ENCODE assay signal across 16 cellular contexts in genomic region chrX:113545040-113545439, GRCh38.
A peak's percentile ranks its signal among the peaks of the same experiment; 100 is the strongest.
DNase-seq lines count a peak whose midpoint lies in the region; ATAC-seq and TF ChIP-seq lines count a peak whose summit lies in the region.
"Had no signal": no experiment of that assay in that cellular context is flagged by ENCODE, and none has a peak within 500 bp of the region (broad histone marks: within the 10 kb centered on the region; RNA-seq: fewer than 3 reads in every experiment).

No MANE protein-coding gene starts in this region.

- no peak overlapping the region for H3K27ac Mint-ChIP-seq in stimulated activated naive CD8-positive, alpha-beta T cell treated with anti-CD3 and anti-CD28 coated beads, Interleukin-15, amount 100 ng/mL, for 72 hours
- H3K27ac Mint-ChIP-seq in osteocyte (ENCODE audit: unreplicated experiment): no peak overlapping the region
- H3K27ac Mint-ChIP-seq: CD4-positive, alpha-beta memory T cell had no signal

- H3K36me3 Mint-ChIP-seq in osteocyte (ENCODE audit: unreplicated experiment): no peaks in the 10 kb centered on the region
- H3K36me3 Mint-ChIP-seq: CD4-positive, alpha-beta memory T cell had no signal

- H3K27ac ChIP-seq in SJCRH30: no peak overlapping the region
- H3K27ac ChIP-seq: GM23248 had no signal

- no peak overlapping the region for H3K4me3 Mint-ChIP-seq in stimulated activated naive CD8-positive, alpha-beta T cell treated with anti-CD3 and anti-CD28 coated beads, Interleukin-15, amount 100 ng/mL, for 72 hours
- H3K4me3 Mint-ChIP-seq in osteocyte (ENCODE audit: unreplicated experiment): no peak overlapping the region
- H3K4me3 Mint-ChIP-seq: CD4-positive, alpha-beta memory T cell had no signal

- no peaks in the 10 kb centered on the region for H3K27me3 Mint-ChIP-seq in stimulated activated naive CD8-positive, alpha-beta T cell treated with anti-CD3 and anti-CD28 coated beads, Interleukin-15, amount 100 ng/mL, for 72 hours
- H3K27me3 Mint-ChIP-seq in osteocyte (ENCODE audit: unreplicated experiment): no peaks in the 10 kb centered on the region
- H3K27me3 Mint-ChIP-seq: CD4-positive, alpha-beta memory T cell had no signal

- no peaks in the 10 kb centered on the region for H3K27me3 ChIP-seq in SJCRH30

- no peak overlapping the region for H3K4me3 ChIP-seq in fibroblast of the aortic adventitia (ENCODE audit: low read depth, low read length)
- no peak overlapping the region for H3K4me3 ChIP-seq in SJCRH30
- H3K4me3 ChIP-seq: GM12878, GM23248 had no signal

- H3K4me1 ChIP-seq in SJCRH30: peaks cover 16% of the 10 kb centered on the region
- H3K4me1 ChIP-seq: Caco-2 had no signal

- peak; percentile 68 for ATAC-seq in HG03025 (IDR thresholded peaks at IDR 0.05; ENCODE audit: low FRiP score, unreplicated experiment)
- no peak for ATAC-seq in stimulated activated naive CD8-positive, alpha-beta T cell treated with anti-CD3 and anti-CD28 coated beads, Interleukin-15, amount 100 ng/mL, for 72 hours
- ATAC-seq: GM12878 had no signal

- H3K36me3 ChIP-seq in SJCRH30: no peaks in the 10 kb centered on the region

- DNase-seq in SK-MEL-5 (ENCODE audit: low read depth, low spot score) (peak; percentile 76), fibroblast of the aortic adventitia (ENCODE audit: low read depth) (peak; percentile 1), SJCRH30 (no peak), osteocyte (ENCODE audit: extremely low spot score, unreplicated experiment) (no peak)
- no peak for DNase-seq in stimulated activated naive CD8-positive, alpha-beta T cell treated with anti-CD3 and anti-CD28 coated beads, Interleukin-15, amount 100 ng/mL, for 72 hours
- DNase-seq in activated CD4-positive, alpha-beta T cell treated with anti-CD3 and anti-CD28 coated beads, Interleukin-2, amount 50 U/mL, for 1 hour: no peak
- DNase-seq: C1 segment of cervical spinal cord; Caco-2; CD4-positive, alpha-beta memory T cell; DMS153; DND-41; GM23248; H7; HCEC 1CT had no signal

- in situ Hi-C loops in SK-MEL-5 (cut with HindIII; ENCODE audit: low pct_unique_long_range_greater_than_20kb, low sequenced_read_pairs): no loop called here

- TF ChIP-seq CTCF in fibroblast of the aortic adventitia (IDR thresholded peaks at IDR 0.05; ENCODE audit: insufficient read depth, low read length): no peak
- no peak for TF ChIP-seq CTCF in osteocyte (IDR thresholded peaks at IDR 0.05)

- H3K9me3 Mint-ChIP-seq in stimulated activated naive CD8-positive, alpha-beta T cell treated with anti-CD3 and anti-CD28 coated beads, Interleukin-15, amount 100 ng/mL, for 72 hours: no peaks in the 10 kb centered on the region
- peaks cover 3% of the 10 kb centered on the region for H3K9me3 Mint-ChIP-seq in osteocyte (ENCODE audit: unreplicated experiment)
- H3K9me3 Mint-ChIP-seq: CD4-positive, alpha-beta memory T cell had no signal

- no peaks in the 10 kb centered on the region for H3K4me1 Mint-ChIP-seq in stimulated activated naive CD8-positive, alpha-beta T cell treated with anti-CD3 and anti-CD28 coated beads, Interleukin-15, amount 100 ng/mL, for 72 hours
- no peaks in the 10 kb centered on the region for H3K4me1 Mint-ChIP-seq in osteocyte (ENCODE audit: unreplicated experiment)
- H3K4me1 Mint-ChIP-seq: CD4-positive, alpha-beta memory T cell had no signal

- H3K9me3 ChIP-seq in SJCRH30 (replicated peaks): no peaks in the 10 kb centered on the region
- H3K9me3 ChIP-seq: Caco-2 had no signal

Comparison
In these comparisons a context has a peak if more than half of its experiments do, and no peak if none do; other contexts are left out.
1. DNase-seq: peak in SK-MEL-5 (single experiment) and fibroblast of the aortic adventitia (single experiment); none in SJCRH30 (0 of 2), stimulated activated naive CD8-positive, alpha-beta T cell treated with anti-CD3 and anti-CD28 coated beads, Interleukin-15, amount 100 ng/mL, for 72 hours (0 of 2), osteocyte (single experiment) and activated CD4-positive, alpha-beta T cell treated with anti-CD3 and anti-CD28 coated beads, Interleukin-2, amount 50 U/mL, for 1 hour (single experiment).